14 cellular contexts compared by ENCODE assay signal in the genomic region with DNA sequence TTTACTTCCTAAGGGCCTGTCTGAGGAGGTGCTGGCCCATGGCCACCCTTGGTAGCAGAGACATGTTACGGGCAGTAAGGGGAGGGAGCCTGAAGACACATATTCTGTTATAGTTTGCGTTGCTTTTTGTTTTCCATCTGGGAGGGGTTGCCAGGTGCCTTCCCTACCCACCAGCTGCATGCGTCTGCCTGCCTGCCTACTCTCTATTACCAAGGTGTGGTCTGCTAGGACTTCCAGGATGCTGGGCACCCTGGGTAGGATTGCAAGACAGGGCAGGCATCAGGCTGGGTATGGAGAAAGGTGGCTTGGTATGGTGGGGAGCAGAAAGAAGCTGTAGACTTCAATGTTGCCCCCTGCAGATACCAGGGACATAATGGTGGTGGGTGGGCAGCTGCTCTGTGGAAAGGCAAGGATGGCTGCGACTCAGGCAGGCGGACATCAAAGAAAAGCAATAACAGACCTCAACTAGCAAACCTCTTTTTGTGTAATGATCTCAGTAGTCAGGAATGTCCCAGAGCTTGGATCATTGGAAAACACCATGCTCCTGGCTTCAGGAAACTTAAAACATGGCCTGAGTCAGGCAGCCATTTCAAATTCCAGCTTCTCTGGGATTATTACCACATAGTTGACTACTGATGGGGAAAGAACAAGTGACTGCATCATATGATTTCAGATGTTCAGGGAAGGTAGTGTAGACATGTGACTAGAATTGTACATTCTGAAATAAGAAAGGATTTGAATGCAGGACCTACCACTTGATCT.
DNase-seq lines count a peak whose midpoint lies in the region; FAIRE-seq and TF ChIP-seq lines count a peak whose summit lies in the region.
"Had no signal": no experiment of that assay in that cellular context is flagged by ENCODE, and none has a peak within 500 bp of the region (broad histone marks: within the 10 kb centered on the region; RNA-seq: fewer than 3 reads in every experiment).

No MANE protein-coding gene starts in this region.

- TF ChIP-seq POLR2A in breast epithelium (IDR thresholded peaks at IDR 0.05) = no peak

- CTCF ChIA-PET in MCF 10A (lab: Yijun Ruan, JAX) (interaction anchor here (1.4 to 3.3 kb wide), 3 partner anchors 14 to 37 kb away, joined by 4 to 13 read pairs (median 6); no protein-coding TSS in a partner anchor), mammary epithelial cell (lab: Charles Lee; ENCODE audit: low non-redundant PET) (no interaction called here), A673 (lab: Charles Lee) (no interaction called here)

- peaks cover 14% of the 10 kb centered on the region for H3K4me1 Mint-ChIP-seq in MCF 10A (ENCODE audit: insufficient read depth, unreplicated experiment)
- H3K4me1 Mint-ChIP-seq: brain had no signal

- H3K27me3 ChIP-seq in breast epithelium (peaks cover 0 to 9% of the 10 kb centered on the region in 2 donors), mammary epithelial cell (ENCODE audit: insufficient read depth, low read length) (no peaks in the 10 kb centered on the region), keratinocyte (ENCODE audit: control insufficient read depth, extremely low read depth, insufficient read depth, low read length) (no peaks in the 10 kb centered on the region), neuronal stem cell (ENCODE audit: control insufficient read depth in 3 of 3, insufficient read depth in 3 of 3, low read depth in 1 of 3, low read length in 3 of 3) (peaks cover 0 to 3% (median 0%) of the 10 kb centered on the region in 3 experiments), A673 (replicated peaks; ENCODE audit: insufficient read depth, low read depth, low read length, poor library complexity) (no peaks in the 10 kb centered on the region)

- H3K4ac ChIP-seq in neuronal stem cell (ENCODE audit: low read length) = no peak overlapping the region

- H2AFZ ChIP-seq in mammary epithelial cell (ENCODE audit: low read depth, low read length) = peak overlapping the region; percentile 94
- peak overlapping the region; percentile 94 for H2AFZ ChIP-seq in keratinocyte (ENCODE audit: control insufficient read depth, low read length)
- H2AFZ ChIP-seq in neuronal stem cell (ENCODE audit: low read length) = no peak overlapping the region

- no peak overlapping the region for H3K27ac ChIP-seq in breast epithelium
- peak overlapping the region; percentile 84 for H3K27ac ChIP-seq in mammary epithelial cell (ENCODE audit: insufficient read depth, low read depth, low read length)
- peak overlapping the region; percentile 92 for H3K27ac ChIP-seq in keratinocyte (ENCODE audit: control insufficient read depth, insufficient read depth, low read length)
- H3K27ac ChIP-seq in neuronal stem cell (replicated peaks; ENCODE audit: low read length) = no peak overlapping the region
- H3K27ac ChIP-seq in A673 (ENCODE audit: low read depth, low read length, poor library complexity, severe bottlenecking) = no peak overlapping the region

- no peak overlapping the region for H2BK120ac ChIP-seq in neuronal stem cell (ENCODE audit: low read depth, low read length)

- POLR2A ChIA-PET in MCF 10A (lab: Yijun Ruan, JAX) (interaction anchor here (0.6 to 1.3 kb wide), 8 partner anchors 14 to 1347 kb away, joined by 3 to 5 read pairs (median 3); partner anchors contain the start of genes AASDH and SRP72), A673 (lab: Charles Lee; ENCODE audit: low non-redundant PET) (no interaction called here)

- no peak overlapping the region for H2BK5ac ChIP-seq in neuronal stem cell (ENCODE audit: low read length)

- no peaks in the 10 kb centered on the region for H3K27me3 Mint-ChIP-seq in MCF 10A (ENCODE audit: insufficient read depth, unreplicated experiment)

- no peaks in the 10 kb centered on the region for H3K9me1 ChIP-seq in keratinocyte (ENCODE audit: control insufficient read depth, extremely low read depth, insufficient read depth, low read length)

- H3K27ac Mint-ChIP-seq in MCF 10A (ENCODE audit: low read depth, unreplicated experiment) = peak overlapping the region; percentile 88
- H3K27ac Mint-ChIP-seq: brain had no signal

- no peak overlapping the region for H2BK15ac ChIP-seq in neuronal stem cell (ENCODE audit: low read length)

- H4K8ac ChIP-seq in neuronal stem cell (ENCODE audit: low read depth, low read length) = no peak overlapping the region

- peak; percentile 53 for DNase-seq in MCF 10A (ENCODE audit: unreplicated experiment)
- DNase-seq in breast epithelium (ENCODE audit: low spot score in 2 of 2) = no peak
- DNase-seq in mammary epithelial cell = peak; percentile 72
- peak; percentile 75 for DNase-seq in keratinocyte (ENCODE audit: low read depth, low spot score)
- DNase-seq in neuronal stem cell (ENCODE audit: low spot score) = no peak
- no peak for DNase-seq in A673 (ENCODE audit: low spot score)
- DNase-seq in GM19238 (ENCODE audit: insufficient read length, low spot score) = no peak
- no peak for DNase-seq in NCI-H345 treated with DMSO at 0.1 percent for 48 hours (lab: John Stamatoyannopoulos, UW; ENCODE audit: unreplicated experiment)
- DNase-seq: activated CD4-positive, CD25-positive, alpha-beta regulatory T cell treated with anti-CD3 and anti-CD28 coated beads, Interleukin-2, amount 50 U/mL, for 72 hours; activated T-cell treated with anti-CD3 and anti-CD28 coated beads, Interleukin-2, amount 50 U/mL, for 48 hours; DMS 273 treated with DMSO at 0.1 percent for 48 hours; foreskin melanocyte had no signal

- H4K20me1 ChIP-seq in mammary epithelial cell (ENCODE audit: insufficient read depth, low read length) (no peaks in the 10 kb centered on the region), keratinocyte (ENCODE audit: control insufficient read depth, extremely low read depth, insufficient read depth, low read length) (no peaks in the 10 kb centered on the region)

- WGBS in mammary epithelial cell (ENCODE audit: low coverage, missing lambda C conversion rate) = 17% methylated on average over 5 of the region's 5 CpGs
- no CpG with 5 or more reads among the region's 5 CpGs for WGBS in neuronal stem cell (ENCODE audit: extremely low coverage in 2 of 2, insufficient read length in 2 of 2, insufficient replicate concordance in 1 of 2), 2 donors

- no peaks in the 10 kb centered on the region for H3K79me1 ChIP-seq in neuronal stem cell (ENCODE audit: low read depth, low read length)

- no TSS peak for BruUV-seq in MCF 10A (replicated peaks; lab: Mats Ljungman, UMichigan)
- no TSS peak for BruUV-seq in mammary epithelial cell (replicated peaks; lab: Mats Ljungman, UMichigan)
- BruUV-seq in A673 (replicated peaks; lab: Mats Ljungman, UMichigan) = no TSS peak

- H3K9me3 ChIP-seq in breast epithelium = no peaks in the 10 kb centered on the region
- no peaks in the 10 kb centered on the region for H3K9me3 ChIP-seq in mammary epithelial cell (replicated peaks; ENCODE audit: insufficient read depth, low read length)
- H3K9me3 ChIP-seq in keratinocyte (ENCODE audit: control insufficient read depth, low read depth, low read length) = no peaks in the 10 kb centered on the region
- no peaks in the 10 kb centered on the region for H3K9me3 ChIP-seq in neuronal stem cell (replicated peaks in 1 of 2; ENCODE audit: control insufficient read depth in 2 of 2, insufficient read depth in 1 of 2, low read depth in 1 of 2, low read length in 2 of 2)
- H3K9me3 ChIP-seq in A673 (ENCODE audit: low read depth, low read length, poor library complexity, severe bottlenecking) = no peaks in the 10 kb centered on the region

- peak; percentile 98 for FAIRE-seq in keratinocyte (lab: Jason Lieb, UNC)
- FAIRE-seq: A204.1 had no signal

- H3K4me1 ChIP-seq in breast epithelium (no peaks in the 10 kb centered on the region), mammary epithelial cell (ENCODE audit: insufficient read depth, low read length) (peaks cover 14% of the 10 kb centered on the region), keratinocyte (ENCODE audit: control insufficient read depth, extremely low read depth, insufficient read depth, low read length) (peaks cover 16% of the 10 kb centered on the region), neuronal stem cell (ENCODE audit: control insufficient read depth in 2 of 2, insufficient read depth in 1 of 2, low read depth in 1 of 2, low read length in 2 of 2) (peaks cover 0 to 1% of the 10 kb centered on the region in 2 donors), A673 (ENCODE audit: insufficient read depth, low read length, poor library complexity, severe bottlenecking) (no peaks in the 10 kb centered on the region)

- no peak overlapping the region for H2AK5ac ChIP-seq in neuronal stem cell (ENCODE audit: low read depth, low read length)

- H3K79me2 ChIP-seq in mammary epithelial cell (ENCODE audit: insufficient read depth, low read length) (no peaks in the 10 kb centered on the region), keratinocyte (ENCODE audit: control insufficient read depth, insufficient read depth, low read length) (no peaks in the 10 kb centered on the region)

- in situ Hi-C loops in mammary epithelial cell (cut with MboI; ENCODE audit: low sequenced_read_pairs in 2 of 2) = no loop called here

- no peak overlapping the region for H3K4me3 ChIP-seq in breast epithelium
- no peak overlapping the region for H3K4me3 ChIP-seq in mammary epithelial cell (replicated peaks in 1 of 3; ENCODE audit: insufficient read depth in 1 of 3, low read depth in 2 of 3, low read length in 3 of 3)
- peak overlapping the region in 1 of 3 experiments; percentile 38 for H3K4me3 ChIP-seq in keratinocyte (ENCODE audit: control insufficient read depth in 2 of 3, extremely low read depth in 1 of 3, insufficient read depth in 2 of 3, low read depth in 1 of 3, low read length in 3 of 3)
- H3K4me3 ChIP-seq in neuronal stem cell (ENCODE audit: low read length in 2 of 2) = no peak overlapping the region
- H3K4me3 ChIP-seq in A673 (ENCODE audit: low read depth, low read length, poor library complexity, severe bottlenecking) = no peak overlapping the region

- no peaks in the 10 kb centered on the region for H3K9me3 Mint-ChIP-seq in MCF 10A (ENCODE audit: unreplicated experiment)

- intact Hi-C loops in MCF 10A (cut with micrococcal nuclease) = no loop called here
- intact Hi-C loops in breast epithelium (cut with DNase I; ENCODE audit: low total_unique reads) = no loop called here
- intact Hi-C loops in mammary epithelial cell (cut with micrococcal nuclease) = loop anchor here (2.0 to 5.0 kb wide), 2 partner anchors 24 to 39 kb away; no protein-coding TSS in a partner anchor
- intact Hi-C loops in A673 (cut with micrococcal nuclease; ENCODE audit: unreplicated experiment) = no loop called here

- H3K9ac ChIP-seq in mammary epithelial cell (ENCODE audit: insufficient read depth, low read length) (peak overlapping the region; percentile 19), keratinocyte (ENCODE audit: control insufficient read depth, extremely low read depth, insufficient read depth, low read length) (peak overlapping the region; percentile 72), neuronal stem cell (ENCODE audit: low read depth, low read length, poor library complexity) (no peak overlapping the region)

- no peak overlapping the region for H3K23ac ChIP-seq in neuronal stem cell (ENCODE audit: low read depth, low read length, poor library complexity)

- H3K14ac ChIP-seq in neuronal stem cell (ENCODE audit: low read length) = no peak overlapping the region

- no peak overlapping the region for H4K91ac ChIP-seq in neuronal stem cell (ENCODE audit: low read depth, low read length, poor library complexity)

- H3K18ac ChIP-seq in neuronal stem cell (ENCODE audit: low read length) = no peak overlapping the region

- peak overlapping the region; percentile 72 for H3K4me2 ChIP-seq in mammary epithelial cell (ENCODE audit: insufficient read depth, low read depth, low read length)
- H3K4me2 ChIP-seq in keratinocyte (ENCODE audit: control insufficient read depth, extremely low read depth, insufficient read depth, low read depth, low read length) = peak overlapping the region; percentile 78
- no peak overlapping the region for H3K4me2 ChIP-seq in neuronal stem cell (ENCODE audit: insufficient read depth, low read length, poor library complexity, severe bottlenecking)

- no peak overlapping the region for H2BK12ac ChIP-seq in neuronal stem cell (ENCODE audit: low read length)

- TF ChIP-seq CTCF in MCF 10A (IDR thresholded peaks at IDR 0.05; ENCODE audit: unreplicated experiment) = no peak
- TF ChIP-seq CTCF in breast epithelium (IDR thresholded peaks at IDR 0.05) = no peak
- no peak for TF ChIP-seq CTCF in mammary epithelial cell (conservative IDR thresholded peaks at IDR 0.05 in 1 of 2, IDR thresholded peaks at IDR 0.05 in 1 of 2; ENCODE audit: extremely low read depth in 1 of 2, insufficient read depth in 1 of 2, low read depth in 1 of 2, low read length in 2 of 2)
- no peak for TF ChIP-seq CTCF in keratinocyte (optimal IDR thresholded peaks at IDR 0.05 in 1 of 3, IDR thresholded peaks at IDR 0.05 in 1 of 3, conservative IDR thresholded peaks at IDR 0.05 in 1 of 3; ENCODE audit: extremely low read depth in 1 of 3, insufficient read depth in 2 of 3, low read length in 3 of 3)
- no peak for TF ChIP-seq CTCF in A673 (conservative IDR thresholded peaks at IDR 0.05; ENCODE audit: low read depth, low read length)

- no peaks in the 10 kb centered on the region for H3K36me3 Mint-ChIP-seq in MCF 10A (ENCODE audit: insufficient read depth, unreplicated experiment)
- H3K36me3 Mint-ChIP-seq: brain had no signal

- dilution Hi-C loops in mammary epithelial cell (cut with HindIII; ENCODE audit: low sequenced_read_pairs) (no loop called here), keratinocyte (cut with MboI; ENCODE audit: extremely low pct_ligation_motif_present, low sequenced_read_pairs) (no loop called here)

- H3K4me3 Mint-ChIP-seq in MCF 10A (ENCODE audit: unreplicated experiment) = no peak overlapping the region
- H3K4me3 Mint-ChIP-seq: brain had no signal

- H3K36me3 ChIP-seq in breast epithelium = no peaks in the 10 kb centered on the region
- H3K36me3 ChIP-seq in mammary epithelial cell (ENCODE audit: insufficient read depth, low read length) = no peaks in the 10 kb centered on the region
- H3K36me3 ChIP-seq in keratinocyte (ENCODE audit: control insufficient read depth in 2 of 2, extremely low read depth in 1 of 2, insufficient read depth in 2 of 2, low read length in 2 of 2) = no peaks in the 10 kb centered on the region
- no peaks in the 10 kb centered on the region for H3K36me3 ChIP-seq in neuronal stem cell (replicated peaks in 1 of 2; ENCODE audit: control insufficient read depth in 2 of 2, insufficient read depth in 2 of 2, low read length in 2 of 2)
- no peaks in the 10 kb centered on the region for H3K36me3 ChIP-seq in A673 (ENCODE audit: insufficient read depth, low read length, poor library complexity, severe bottlenecking)

Comparison
In these comparisons a context has a peak if more than half of its experiments do, and no peak if none do; other contexts are left out.
1. DNase-seq: peak in MCF 10A (single experiment), mammary epithelial cell (single experiment) and keratinocyte (single experiment); none in breast epithelium (0 of 2), neuronal stem cell (single experiment), A673 (single experiment), GM19238 (single experiment) and NCI-H345 treated with DMSO at 0.1 percent for 48 hours (single experiment).
2. H3K27ac ChIP-seq: peak in mammary epithelial cell (single experiment) and keratinocyte (single experiment); none in breast epithelium (0 of 2), neuronal stem cell (single experiment) and A673 (single experiment).